ENCODE assay signal across 24 cellular contexts in the genomic region with DNA sequence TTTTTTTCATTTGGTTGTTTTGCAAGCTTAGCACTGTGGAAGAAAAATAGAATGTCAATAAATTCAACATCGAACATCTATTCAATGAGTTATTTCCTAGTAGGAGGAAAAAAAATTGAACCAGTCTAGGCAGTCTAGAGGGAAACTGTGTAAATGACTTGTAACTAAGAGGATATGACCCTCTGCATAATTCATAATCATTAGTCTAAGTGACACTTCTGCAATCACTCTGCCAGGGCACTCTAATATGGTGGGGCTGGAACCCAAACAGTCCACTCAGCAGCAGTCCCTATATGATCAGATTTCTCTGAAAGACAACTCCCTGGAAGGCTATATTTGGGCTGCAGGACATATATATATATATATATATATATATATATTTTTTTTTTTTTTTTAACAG.
"Had no signal": no experiment of that assay in that cellular context is flagged by ENCODE, and none has a peak within 500 bp of the region (broad histone marks: within the 10 kb centered on the region; RNA-seq: fewer than 3 reads in every experiment).

No MANE protein-coding gene starts in this region.

- H3K4me3 Mint-ChIP-seq: activated B cell treated with CpG ODN at 0.5 μM for 24 hours; activated CD8-positive, alpha-beta T cell treated with anti-CD3 and anti-CD28 coated beads for 36 hours; activated T-cell treated with anti-CD3 and anti-CD28 coated beads, Interleukin-2, amount 50 U/mL, for 4 hours; activated T-helper 17 cell treated with anti-CD3 and anti-CD28 coated beads, Interleukin-2, amount 50 U/mL, for 72 hours; endodermal cell; natural killer cell; stimulated activated naive CD8-positive, alpha-beta T cell treated with anti-CD3 and anti-CD28 coated beads, Interleukin-15, amount 100 ng/mL, for 72 hours; T-helper 2 cell treated with Interferon-gamma antibody and Interleukin-4, amounts not matched to agents 5 μg/mL and 100 μg/mL, for 36 hours; type B pancreatic cell had no signal

- H3K4me3 ChIP-seq: esophagus muscularis mucosa, lower lobe of right lung, right lobe of liver, uterus had no signal

- H3K9me3 ChIP-seq: esophagus muscularis mucosa, lower lobe of right lung, right lobe of liver, uterus had no signal

- H3K27ac ChIP-seq: brain microvascular endothelial cell, esophagus muscularis mucosa, lower lobe of right lung, right lobe of liver, uterus had no signal

- H3K27me3 Mint-ChIP-seq: activated B cell treated with CpG ODN at 0.5 μM for 24 hours; activated CD8-positive, alpha-beta T cell treated with anti-CD3 and anti-CD28 coated beads for 36 hours; activated T-helper 17 cell treated with anti-CD3 and anti-CD28 coated beads, Interleukin-2, amount 50 U/mL, for 72 hours; progenitor cell of endocrine pancreas; stimulated activated naive CD8-positive, alpha-beta T cell treated with anti-CD3 and anti-CD28 coated beads, Interleukin-15, amount 100 ng/mL, for 72 hours; type B pancreatic cell had no signal

- H3K4me1 Mint-ChIP-seq: activated B cell treated with CpG ODN at 0.5 μM for 24 hours; activated T-helper 17 cell treated with anti-CD3 and anti-CD28 coated beads, Interleukin-2, amount 50 U/mL, for 72 hours; stimulated activated naive CD8-positive, alpha-beta T cell treated with anti-CD3 and anti-CD28 coated beads, Interleukin-15, amount 100 ng/mL, for 72 hours had no signal

- H3K27ac Mint-ChIP-seq: activated B cell treated with CpG ODN at 0.5 μM for 24 hours; activated CD8-positive, alpha-beta T cell treated with anti-CD3 and anti-CD28 coated beads for 36 hours; activated T-helper 17 cell treated with anti-CD3 and anti-CD28 coated beads, Interleukin-2, amount 50 U/mL, for 72 hours; endodermal cell; natural killer cell; progenitor cell of endocrine pancreas; stimulated activated naive CD8-positive, alpha-beta T cell treated with anti-CD3 and anti-CD28 coated beads, Interleukin-15, amount 100 ng/mL, for 72 hours; T-helper 2 cell treated with Interferon-gamma antibody and Interleukin-4, amounts not matched to agents 5 μg/mL and 100 μg/mL, for 36 hours; type B pancreatic cell had no signal

- H3K36me3 ChIP-seq: brain microvascular endothelial cell, esophagus muscularis mucosa, lower lobe of right lung, right lobe of liver, uterus had no signal

- H3K27me3 ChIP-seq: brain microvascular endothelial cell, esophagus muscularis mucosa, right lobe of liver, uterus had no signal

- H3K4me1 ChIP-seq: lower lobe of right lung, uterus had no signal

- H3K9me3 Mint-ChIP-seq: activated B cell treated with CpG ODN at 0.5 μM for 24 hours; activated CD8-positive, alpha-beta T cell treated with anti-CD3 and anti-CD28 coated beads for 36 hours; activated T-cell treated with anti-CD3 and anti-CD28 coated beads, Interleukin-2, amount 50 U/mL, for 4 hours; natural killer cell had no signal

- H3K36me3 Mint-ChIP-seq: natural killer cell, type B pancreatic cell had no signal

- DNase-seq: activated B cell treated with CpG ODN at 0.5 μM for 24 hours; activated CD4-positive, alpha-beta T cell treated with anti-CD3 and anti-CD28 coated beads, Interleukin-2, amount 50 U/mL, for 1 hour; activated CD8-positive, alpha-beta T cell treated with anti-CD3 and anti-CD28 coated beads for 36 hours; activated gamma-delta T cell treated with Interleukin-2 at 50 U/mL for 16 hours; activated naive CD4-positive, alpha-beta T cell treated with anti-CD3 and anti-CD28 coated beads, Interleukin-2, amount 50 U/mL, for 16 hours; activated T-cell treated with anti-CD3 and anti-CD28 coated beads, Interleukin-2, amount 50 U/mL, for 4 hours; amniotic stem cell; endodermal cell; kidney glomerular epithelial cell; lower lobe of right lung; mesendoderm; natural killer cell; right lobe of liver; stimulated activated CD4-positive, alpha-beta T cell treated with anti-CD3 and anti-CD28 coated beads, Interleukin-12 subunit alpha, Interleukin-12 subunit beta, amount 100 ng/mL, for 4 hours; stimulated activated CD4-positive, alpha-beta T cell treated with anti-CD3 and anti-CD28 coated beads, Interleukin-4, amount 100 ng/mL, for 1 hour; stimulated activated naive CD8-positive, alpha-beta T cell treated with anti-CD3 and anti-CD28 coated beads, Interleukin-15, amount 100 ng/mL, for 72 hours; substantia nigra; uterus had no signal
